ENCODE assay signal across 20 cellular contexts in the genomic region with DNA sequence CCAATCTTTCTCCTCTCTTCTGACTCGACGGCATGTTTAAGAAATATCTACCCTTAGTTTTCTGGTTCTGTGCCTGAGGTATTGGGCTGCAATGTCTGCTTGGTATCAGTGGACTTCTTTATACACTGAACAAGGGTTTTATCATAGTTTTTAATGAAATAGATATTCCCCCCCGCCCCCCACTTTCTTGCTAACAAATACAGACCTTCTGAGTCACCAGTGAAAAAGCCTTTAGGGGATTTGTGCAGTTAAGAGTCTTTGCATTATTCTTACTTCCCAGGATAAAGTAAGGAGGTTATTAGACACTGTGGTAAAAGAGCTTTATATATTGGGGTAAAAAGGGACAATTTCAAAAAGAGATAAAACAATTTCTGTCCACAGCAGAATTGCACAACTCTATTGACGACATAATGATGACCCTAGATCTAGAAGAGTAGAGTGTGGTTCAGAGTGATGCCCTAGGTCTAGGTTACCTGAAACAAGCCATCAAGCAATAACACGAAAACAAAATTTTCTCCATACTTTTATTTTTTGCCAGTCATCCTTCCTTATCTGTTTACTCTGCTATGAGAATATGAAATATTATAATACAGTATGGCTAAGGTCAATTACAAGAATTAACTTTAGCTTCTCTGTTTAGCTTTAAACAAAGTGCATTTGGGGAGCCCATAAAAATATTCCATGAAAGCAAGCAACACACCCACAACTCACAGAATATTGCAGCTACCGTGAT.
"Had no signal": no experiment of that assay in that cellular context is flagged by ENCODE, and none has a peak within 500 bp of the region (broad histone marks: within the 10 kb centered on the region; RNA-seq: fewer than 3 reads in every experiment).

No MANE protein-coding gene starts in this region.

- H3K36me3 ChIP-seq: gastrocnemius medialis, neutrophil, sigmoid colon, thyroid gland had no signal

- H3K27me3 ChIP-seq: body of pancreas, gastrocnemius medialis, neutrophil, sigmoid colon, thyroid gland had no signal

- DNase-seq: activated CD4-positive, alpha-beta T cell treated with anti-CD3 and anti-CD28 coated beads for 36 hours; activated CD4-positive, alpha-beta T cell treated with anti-CD3 and anti-CD28 coated beads, Interleukin-2, amount 50 U/mL, for 48 hours; activated gamma-delta T cell treated with Interleukin-2 at 50 U/mL for 16 hours; activated naive CD8-positive, alpha-beta T cell treated with anti-CD3 and anti-CD28 coated beads for 36 hours; activated T-cell treated with anti-CD3 and anti-CD28 coated beads for 4 hours; body of pancreas; central memory CD4-positive, alpha-beta T cell; endodermal cell; gastrocnemius medialis; head of caudate nucleus; kidney glomerular epithelial cell; mesendoderm; natural killer cell; sigmoid colon; stimulated activated CD4-positive, alpha-beta T cell treated with anti-CD3 and anti-CD28 coated beads, Interleukin-1b, Interleukin-23, amount 100 ng/mL, for 48 hours; stimulated activated naive CD4-positive, alpha-beta T cell treated with Interleukin-2 at 50 U/mL for 16 hours; thyroid gland had no signal

- H2AFZ ChIP-seq: parathyroid adenoma had no signal

- H3K27ac ChIP-seq: body of pancreas, gastrocnemius medialis, neutrophil, parathyroid adenoma, sigmoid colon, thyroid gland had no signal

- H3K4me3 ChIP-seq: body of pancreas, gastrocnemius medialis, sigmoid colon, thyroid gland had no signal

- H3K9ac ChIP-seq: parathyroid adenoma had no signal

- ATAC-seq: activated CD4-positive, alpha-beta T cell treated with anti-CD3 and anti-CD28 coated beads for 36 hours; body of pancreas; gastrocnemius medialis; natural killer cell; WTC11 had no signal

- H3K9me3 ChIP-seq: body of pancreas, gastrocnemius medialis, neutrophil, sigmoid colon, thyroid gland had no signal

- H3K4me1 ChIP-seq: body of pancreas, gastrocnemius medialis, parathyroid adenoma, sigmoid colon, thyroid gland had no signal
